8 cellular contexts compared by ENCODE assay signal in genomic region chr1:201506092-201506491, GRCh38. TPM values are rescaled to one million over a fixed set of nuclear protein-coding genes. Genes with fewer than 3 reads are reported as not detected.
DNase-seq lines count a peak whose midpoint lies in the region; ATAC-seq, FAIRE-seq and TF ChIP-seq lines count a peak whose summit lies in the region.

No MANE protein-coding gene starts in this region.

- no peaks in the 10 kb centered on the region for H3K27me3 ChIP-seq in BLaER1

- no peaks in the 10 kb centered on the region for H3K27me3 Mint-ChIP-seq in dendritic cell treated with granulocyte-macrophage colony-stimulating factor and Interleukin-4, amounts not matched to agents 40 ng/mL and 50 ng/mL, for 4 days
- H3K27me3 Mint-ChIP-seq in neural crest cell (ENCODE audit: low read depth) = peaks cover 4% of the 10 kb centered on the region

- H3K4me3 ChIP-seq in BLaER1 = peak overlapping the region; percentile 77

- ATAC-seq in HG03521 (IDR thresholded peaks at IDR 0.05; ENCODE audit: unreplicated experiment) = no peak

- no peaks in the 10 kb centered on the region for H3K9me3 ChIP-seq in BLaER1

- H3K4me1 ChIP-seq in BLaER1 = peaks cover 39% of the 10 kb centered on the region

- peak overlapping the region; percentile 77 for H3K27ac Mint-ChIP-seq in dendritic cell treated with granulocyte-macrophage colony-stimulating factor and Interleukin-4, amounts not matched to agents 40 ng/mL and 50 ng/mL, for 4 days
- H3K27ac Mint-ChIP-seq in neural crest cell (ENCODE audit: unreplicated experiment) = peak overlapping the region; percentile 28

- FAIRE-seq in urothelium cell line (lab: Jason Lieb, UNC) = no peak

- peak overlapping the region; percentile 76 for H3K9ac ChIP-seq in BLaER1

- peak overlapping the region; percentile 88 for H3K4me3 Mint-ChIP-seq in dendritic cell treated with granulocyte-macrophage colony-stimulating factor and Interleukin-4, amounts not matched to agents 40 ng/mL and 50 ng/mL, for 4 days
- no peak overlapping the region for H3K4me3 Mint-ChIP-seq in neural crest cell

- peak overlapping the region; percentile 86 for H3K27ac ChIP-seq in BLaER1

- peak overlapping the region; percentile 96 for H3K4me2 ChIP-seq in BLaER1

- peaks cover 34% of the 10 kb centered on the region for H3K36me3 Mint-ChIP-seq in dendritic cell treated with granulocyte-macrophage colony-stimulating factor and Interleukin-4, amounts not matched to agents 40 ng/mL and 50 ng/mL, for 4 days (ENCODE audit: low read depth)
- H3K36me3 Mint-ChIP-seq in neural crest cell (ENCODE audit: low read depth) = no peaks in the 10 kb centered on the region

- DNase-seq in NCI-H1092 (lab: John Stamatoyannopoulos, UW) (peak; percentile 23), neural crest cell (ENCODE audit: low read depth, low spot score) (no peak), SW480 (ENCODE audit: low spot score) (no peak), 8988T (no peak), urothelium cell line (ENCODE audit: low spot score) (no peak)

- no peaks in the 10 kb centered on the region for H3K36me3 ChIP-seq in BLaER1

- no peak for TF ChIP-seq CTCF in neural crest cell (conservative IDR thresholded peaks at IDR 0.05)

- no peaks in the 10 kb centered on the region for H4K20me1 ChIP-seq in BLaER1

- peaks cover 68% of the 10 kb centered on the region for H3K4me1 Mint-ChIP-seq in dendritic cell treated with granulocyte-macrophage colony-stimulating factor and Interleukin-4, amounts not matched to agents 40 ng/mL and 50 ng/mL, for 4 days (ENCODE audit: low read depth)
- peaks cover 36% of the 10 kb centered on the region for H3K4me1 Mint-ChIP-seq in neural crest cell

- H3K9me3 Mint-ChIP-seq in dendritic cell treated with granulocyte-macrophage colony-stimulating factor and Interleukin-4, amounts not matched to agents 40 ng/mL and 50 ng/mL, for 4 days = no peaks in the 10 kb centered on the region
- no peaks in the 10 kb centered on the region for H3K9me3 Mint-ChIP-seq in neural crest cell

- intact Hi-C loops in dendritic cell treated with granulocyte-macrophage colony-stimulating factor and Interleukin-4, amounts not matched to agents 40 ng/mL and 50 ng/mL, for 4 days (cut with micrococcal nuclease) = loop anchor here (2.0 kb wide), 1 partner anchor 17 kb away; no protein-coding TSS in a partner anchor

RNA-seq across cellular contexts. Expression of gene CSRP1, which starts 0.8 kb away (rescaled TPM):
- 0.41 and 1.5 TPM in 2 replicates for total RNA-seq in neural crest cell

RNA-seq across cellular contexts. Expression of gene NAV1, which starts 32.8 kb away (rescaled TPM):
- 44.1 and 47.3 TPM in 2 replicates for total RNA-seq in neural crest cell

RNA-seq across cellular contexts. Expression of gene PHLDA3, which starts 37.1 kb away (rescaled TPM):
- total RNA-seq in neural crest cell = 10.7 and 12.6 TPM in 2 replicates
